ENCODE assay signal across 19 cellular contexts in genomic region chr10:132263866-132264265, GRCh38. TPM values are rescaled to one million over a fixed set of nuclear protein-coding genes. Genes with fewer than 3 reads are reported as not detected.
DNase-seq lines count a peak whose midpoint lies in the region; ATAC-seq and TF ChIP-seq lines count a peak whose summit lies in the region.
"Had no signal": no experiment of that assay in that cellular context is flagged by ENCODE, and none has a peak within 500 bp of the region (broad histone marks: within the 10 kb centered on the region; RNA-seq: fewer than 3 reads in every experiment).

No MANE protein-coding gene starts in this region.

- TF ChIP-seq CTCF in left ventricle myocardium inferior (IDR thresholded peaks at IDR 0.05; ENCODE audit: borderline replicate concordance) (no peak), glutamatergic neuron (IDR thresholded peaks at IDR 0.05; ENCODE audit: partially characterized antibody, unreplicated experiment) (no peak), spleen (IDR thresholded peaks at IDR 0.05 in 8 of 11, conservative IDR thresholded peaks at IDR 0.05 in 3 of 11) (no peak), type B pancreatic cell (conservative IDR thresholded peaks at IDR 0.05) (no peak)

- no peak overlapping the region for H3K4me3 ChIP-seq in left ventricle myocardium inferior
- H3K4me3 ChIP-seq in spleen, result no peak overlapping the region

- 80 to 95% (median 90%) methylated on average over 9 of the region's 9 CpGs for WGBS in spleen, 5 donors

- peaks cover 15% of the 10 kb centered on the region for H3K9me3 Mint-ChIP-seq in glutamatergic neuron (ENCODE audit: unreplicated experiment)
- H3K9me3 Mint-ChIP-seq in type B pancreatic cell, result no peaks in the 10 kb centered on the region

- no peak overlapping the region for H3K4me3 Mint-ChIP-seq in glutamatergic neuron (ENCODE audit: unreplicated experiment)
- no peak overlapping the region for H3K4me3 Mint-ChIP-seq in type B pancreatic cell
- H3K4me3 Mint-ChIP-seq: T-helper 1 cell treated with Interleukin-12 subunit alpha and Interleukin-12 subunit beta and Interleukin-4 antibody, amounts not matched to agents 30 μg/mL and 1 μg/mL, for 36 hours had no signal

- H3K27me3 Mint-ChIP-seq in glutamatergic neuron (ENCODE audit: unreplicated experiment) (peaks cover 16% of the 10 kb centered on the region), type B pancreatic cell (peaks cover 4% of the 10 kb centered on the region)

- H3K4me1 Mint-ChIP-seq in glutamatergic neuron (ENCODE audit: low read depth, unreplicated experiment) (peaks cover 36% of the 10 kb centered on the region), type B pancreatic cell (ENCODE audit: unreplicated experiment) (peaks cover 14% of the 10 kb centered on the region)

- H3K27me3 ChIP-seq in left ventricle myocardium inferior (ENCODE audit: low read depth), result no peaks in the 10 kb centered on the region
- H3K27me3 ChIP-seq in spleen (replicated peaks in 1 of 7), result no peaks in the 10 kb centered on the region

- no peaks in the 10 kb centered on the region for H3K36me3 ChIP-seq in left ventricle myocardium inferior
- no peaks in the 10 kb centered on the region for H3K36me3 ChIP-seq in spleen

- no peak overlapping the region for H3K27ac ChIP-seq in left ventricle myocardium inferior (replicated peaks)
- no peak overlapping the region for H3K27ac ChIP-seq in spleen
- H3K27ac ChIP-seq: C4-2B had no signal

- H3K27ac Mint-ChIP-seq in glutamatergic neuron (ENCODE audit: unreplicated experiment), result no peak overlapping the region
- no peak overlapping the region for H3K27ac Mint-ChIP-seq in type B pancreatic cell
- H3K27ac Mint-ChIP-seq: T-helper 1 cell treated with Interleukin-12 subunit alpha and Interleukin-12 subunit beta and Interleukin-4 antibody, amounts not matched to agents 30 μg/mL and 1 μg/mL, for 36 hours had no signal

- peak; percentile 63 for ATAC-seq in Right ventricle myocardium superior (ENCODE audit: poor library complexity)

- DNase-seq in Right ventricle myocardium superior (peak; percentile 31), left ventricle myocardium inferior (no peak), NCI-H748 (lab: John Stamatoyannopoulos, UW; ENCODE audit: unreplicated experiment) (peak; percentile 64), glutamatergic neuron (peak; percentile 10), spleen (peak; percentile 25), NCI-H510A (lab: John Stamatoyannopoulos, UW) (no peak), DMS79 treated with DMSO at 0.1 percent for 48 hours (lab: John Stamatoyannopoulos, UW) (no peak), type B pancreatic cell (ENCODE audit: extremely low spot score, unreplicated experiment) (no peak)
- DNase-seq: ACHN, DND-41, KG1, MV-4-11, NCI-H1694 treated with DMSO at 0.1 percent for 48 hours, NCI-H345, NCI-H526, OCI-M1, SIG-M5 had no signal

- intact Hi-C loops in Right ventricle myocardium superior (cut with DNase I) (no loop called here), left ventricle myocardium inferior (cut with micrococcal nuclease) (no loop called here), spleen (cut with DNase I; ENCODE audit: low total_unique reads) (no loop called here)

- no peaks in the 10 kb centered on the region for H3K36me3 Mint-ChIP-seq in glutamatergic neuron (ENCODE audit: unreplicated experiment)
- no peaks in the 10 kb centered on the region for H3K36me3 Mint-ChIP-seq in type B pancreatic cell

- H3K4me1 ChIP-seq in left ventricle myocardium inferior, result no peaks in the 10 kb centered on the region
- peaks cover 0 to 15% (median 10%) of the 10 kb centered on the region in 6 donors for H3K4me1 ChIP-seq in spleen

- TF ChIP-seq POLR2A in spleen (IDR thresholded peaks at IDR 0.05), result no peak

- no peaks in the 10 kb centered on the region for H3K9me3 ChIP-seq in left ventricle myocardium inferior (replicated peaks)
- no peaks in the 10 kb centered on the region for H3K9me3 ChIP-seq in spleen

RNA-seq across cellular contexts. Expression of gene STK32C, which starts 43.9 kb away (rescaled TPM):
- 5.9 TPM for total RNA-seq in Right ventricle myocardium superior
- total RNA-seq in left ventricle myocardium inferior, result 4.4 TPM
- 69.2 TPM for total RNA-seq in glutamatergic neuron (ENCODE audit: unreplicated experiment)
- 10 to 100 TPM in 6 of 7 donors, 1 to 10 TPM in 1; 9.6 to 27.8 (median 15.4) TPM for total RNA-seq in spleen
- polyA plus RNA-seq in spleen, result 10 to 100 TPM; 13.2 to 23.8 (median 16.0) TPM
- 8.0 and 12.9 TPM in 2 replicates for total RNA-seq in type B pancreatic cell (ENCODE audit: low replicate concordance)

Comparison
In these comparisons a context has a peak if more than half of its experiments do, and no peak if none do; other contexts are left out.
1. DNase-seq: peak in Right ventricle myocardium superior (single experiment), NCI-H748 (single experiment), glutamatergic neuron (single experiment) and spleen (single experiment); none in left ventricle myocardium inferior (single experiment), NCI-H510A (single experiment), DMS79 treated with DMSO at 0.1 percent for 48 hours (single experiment) and type B pancreatic cell (single experiment).